8 cellular contexts compared by ENCODE assay signal in genomic region chr10:89217057-89217990, GRCh38. TPM values are rescaled to one million over a fixed set of nuclear protein-coding genes. Genes with fewer than 3 reads are reported as not detected.
DNase-seq lines count a peak whose midpoint lies in the region; ATAC-seq and TF ChIP-seq lines count a peak whose summit lies in the region.

No MANE protein-coding gene starts in this region.

- peak overlapping the region in 1 of 3 donors; percentile 37 for H3K27ac Mint-ChIP-seq in CD4-positive, CD25-positive, alpha-beta regulatory T cell

- no peak overlapping the region for H3K4me3 Mint-ChIP-seq in CD4-positive, CD25-positive, alpha-beta regulatory T cell

- H3K4me1 Mint-ChIP-seq in CD4-positive, CD25-positive, alpha-beta regulatory T cell, result peaks cover 8 to 15% (median 10%) of the 10 kb centered on the region in 4 donors

- ATAC-seq in CD4-positive, CD25-positive, alpha-beta regulatory T cell (ENCODE audit: low read depth in 2 of 2), result peak; percentile 58 to 60
- ATAC-seq in GM19023 (IDR thresholded peaks at IDR 0.05; ENCODE audit: unreplicated experiment), result no peak

- peaks cover 23% of the 10 kb centered on the region for H3K36me3 Mint-ChIP-seq in CD4-positive, CD25-positive, alpha-beta regulatory T cell

- H3K36me3 ChIP-seq in CD4-positive, CD25-positive, alpha-beta regulatory T cell (ENCODE audit: control insufficient read depth, insufficient read depth, low read length), result peaks cover 24% of the 10 kb centered on the region
- no peaks in the 10 kb centered on the region for H3K36me3 ChIP-seq in uterus

- intact Hi-C loops in posterior cingulate gyrus (cut with DNase I), result loop anchor here (1.0 to 10.0 kb wide), 3 partner anchors 188 to 487 kb away; partner anchors contain the start of gene KIF20B
- intact Hi-C loops in uterus (cut with DNase I; ENCODE audit: low total_unique reads), result no loop called here

- no peaks in the 10 kb centered on the region for H3K9me3 Mint-ChIP-seq in CD4-positive, CD25-positive, alpha-beta regulatory T cell

- H3K4me1 ChIP-seq in CD4-positive, CD25-positive, alpha-beta regulatory T cell (ENCODE audit: control insufficient read depth, insufficient read depth, low read length, poor library complexity, severe bottlenecking), result peaks cover 7% of the 10 kb centered on the region
- no peaks in the 10 kb centered on the region for H3K4me1 ChIP-seq in uterus

- peak; percentile 70 to 79 (median 72) for TF ChIP-seq CTCF in uterus (IDR thresholded peaks at IDR 0.05)

- H3K27ac ChIP-seq in CD4-positive, CD25-positive, alpha-beta regulatory T cell (ENCODE audit: insufficient read depth, low read length, poor library complexity, severe bottlenecking), result peak overlapping the region; percentile 24
- H3K27ac ChIP-seq in uterus, result peak overlapping the region; percentile 53 to 74

- H3K27me3 Mint-ChIP-seq in CD4-positive, CD25-positive, alpha-beta regulatory T cell, result no peaks in the 10 kb centered on the region

- H3K4me3 ChIP-seq in CD4-positive, CD25-positive, alpha-beta regulatory T cell (ENCODE audit: low read depth, low read length), result peak overlapping the region; percentile 48
- no peak overlapping the region for H3K4me3 ChIP-seq in uterus

- no peaks in the 10 kb centered on the region for H3K9me3 ChIP-seq in CD4-positive, CD25-positive, alpha-beta regulatory T cell (ENCODE audit: control insufficient read depth in 2 of 2, low read length in 2 of 2)
- no peaks in the 10 kb centered on the region for H3K9me3 ChIP-seq in uterus

- peak; percentile 41 to 76 (median 67) for DNase-seq in CD4-positive, CD25-positive, alpha-beta regulatory T cell
- DNase-seq in HT1080 (ENCODE audit: low read depth) (peak; percentile 49), RPMI8226 (peak; percentile 57), foreskin melanocyte (peak; percentile 52), posterior cingulate gyrus (peak in 6 of 10 donors; percentile 57 to 88 (median 66)), uterus (peak; percentile 35 to 63)
- peak; percentile 38 for DNase-seq in activated T-helper 9 cell treated with anti-CD3 and anti-CD28 coated beads, Interleukin-2, amount 50 U/mL, for 16 hours (ENCODE audit: low read depth)

- H3K27me3 ChIP-seq in CD4-positive, CD25-positive, alpha-beta regulatory T cell (ENCODE audit: control insufficient read depth, insufficient read depth, low read length), result no peaks in the 10 kb centered on the region
- no peaks in the 10 kb centered on the region for H3K27me3 ChIP-seq in uterus

- TF ChIP-seq POLR2A in uterus (IDR thresholded peaks at IDR 0.05), result no peak

RNA-seq across cellular contexts. Expression of gene CH25H, which starts 10.2 kb away (rescaled TPM):
- total RNA-seq in CD4-positive, CD25-positive, alpha-beta regulatory T cell, result 1.6 TPM
- polyA plus RNA-seq in CD4-positive, CD25-positive, alpha-beta regulatory T cell, result 1 to 10 TPM in 1 of 4 donors, under 1 TPM in 3; 0.10 to 1.0 (median 0.84) TPM
- total RNA-seq in HT1080 (2014; rRNA removed; shearing (Covaris generic)), result not detected in 2 replicates
- not detected in 2 replicates for polyA plus RNA-seq in HT1080 (2015; cell fraction: cytosol; rRNA removed)
- 0.07 TPM in 1 of 2 replicates, not detected in the other for polyA plus RNA-seq in HT1080 (2015; cell fraction: nucleus; rRNA removed)
- total RNA-seq in uterus, result under 1 TPM in 2 of 4 donors, not detected in 2; 0.24 to 0.48 TPM

RNA-seq across cellular contexts. Expression of gene LIPA, which starts 34.3 kb away (rescaled TPM):
- 25.2 TPM for total RNA-seq in CD4-positive, CD25-positive, alpha-beta regulatory T cell
- 10 to 100 TPM; 89.8 to 99.9 (median 95.7) TPM for polyA plus RNA-seq in CD4-positive, CD25-positive, alpha-beta regulatory T cell
- total RNA-seq in HT1080 (2014; rRNA removed; shearing (Covaris generic)), result 17.4 and 18.7 TPM in 2 replicates
- polyA plus RNA-seq in HT1080 (2015; cell fraction: cytosol; rRNA removed), result 29.7 and 33.8 TPM in 2 replicates
- polyA plus RNA-seq in HT1080 (2015; cell fraction: nucleus; rRNA removed), result 50.9 and 57.1 TPM in 2 replicates
- 10 to 100 TPM; 40.0 to 63.1 (median 46.9) TPM for total RNA-seq in uterus
